ENCODE assay signal across 1 cellular context in the genomic region with DNA sequence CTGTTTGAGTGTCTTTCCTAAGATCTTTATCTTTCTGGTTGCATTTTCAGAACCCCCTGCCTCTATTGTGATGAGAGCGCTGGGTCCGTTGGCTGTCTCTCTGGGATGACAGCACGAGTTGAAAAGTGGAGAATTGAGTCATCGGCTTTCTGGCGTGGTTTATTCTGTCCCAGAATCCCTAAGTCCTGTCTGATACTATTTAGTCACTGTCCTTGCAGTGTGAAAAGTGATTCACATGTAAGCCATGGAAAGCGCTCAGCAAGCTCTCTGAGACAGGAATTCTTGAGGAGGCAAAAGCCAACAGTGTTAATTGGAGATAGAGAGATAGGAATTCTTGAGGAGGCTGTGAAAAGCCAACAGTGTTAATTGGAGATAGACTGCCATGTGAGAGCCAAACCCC.
TF ChIP-seq lines count a peak whose summit lies in the region.

No MANE protein-coding gene starts in this region.

TF ChIP-seq in K562, 482 proteins besides CTCF, POLR2A, EP300 and RAD21 (continued from another document):
- TF ChIP-seq MNT (conservative IDR thresholded peaks at IDR 0.05), result peak in 1 of 2 experiments; percentile 20; a peak in 1 of 4 replicates
- TF ChIP-seq, protein P1, sequence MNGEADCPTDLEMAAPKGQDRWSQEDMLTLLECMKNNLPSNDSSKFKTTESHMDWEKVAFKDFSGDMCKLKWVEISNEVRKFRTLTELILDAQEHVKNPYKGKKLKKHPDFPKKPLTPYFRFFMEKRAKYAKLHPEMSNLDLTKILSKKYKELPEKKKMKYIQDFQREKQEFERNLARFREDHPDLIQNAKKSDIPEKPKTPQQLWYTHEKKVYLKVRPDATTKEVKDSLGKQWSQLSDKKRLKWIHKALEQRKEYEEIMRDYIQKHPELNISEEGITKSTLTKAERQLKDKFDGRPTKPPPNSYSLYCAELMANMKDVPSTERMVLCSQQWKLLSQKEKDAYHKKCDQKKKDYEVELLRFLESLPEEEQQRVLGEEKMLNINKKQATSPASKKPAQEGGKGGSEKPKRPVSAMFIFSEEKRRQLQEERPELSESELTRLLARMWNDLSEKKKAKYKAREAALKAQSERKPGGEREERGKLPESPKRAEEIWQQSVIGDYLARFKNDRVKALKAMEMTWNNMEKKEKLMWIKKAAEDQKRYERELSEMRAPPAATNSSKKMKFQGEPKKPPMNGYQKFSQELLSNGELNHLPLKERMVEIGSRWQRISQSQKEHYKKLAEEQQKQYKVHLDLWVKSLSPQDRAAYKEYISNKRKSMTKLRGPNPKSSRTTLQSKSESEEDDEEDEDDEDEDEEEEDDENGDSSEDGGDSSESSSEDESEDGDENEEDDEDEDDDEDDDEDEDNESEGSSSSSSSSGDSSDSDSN (IDR thresholded peaks at IDR 0.05; ENCODE audit: borderline replicate concordance in 1 of 2, low read depth in 2 of 2, low read length in 2 of 2), result peak in 1 of 2 experiments; percentile 42; a peak in 1 of 4 replicates
- TF ChIP-seq FOSL1 (tag; conservative IDR thresholded peaks at IDR 0.05), result peak; percentile 84
- 0 out of 2 replicates have a peak, but pooled peaks have one; percentile 18 for TF ChIP-seq PKNOX1 (IDR thresholded peaks at IDR 0.05)
- TF ChIP-seq MTA2 (IDR thresholded peaks at IDR 0.05; ENCODE audit: low read depth), result no peak
- TF ChIP-seq TOE1 (IDR thresholded peaks at IDR 0.05; ENCODE audit: borderline replicate concordance), result no peak
- TF ChIP-seq TOE1 (CRISPR knock-in tag; IDR thresholded peaks at IDR 0.05; ENCODE audit: borderline replicate concordance, low read depth), result no peak
- TF ChIP-seq, protein P2, sequence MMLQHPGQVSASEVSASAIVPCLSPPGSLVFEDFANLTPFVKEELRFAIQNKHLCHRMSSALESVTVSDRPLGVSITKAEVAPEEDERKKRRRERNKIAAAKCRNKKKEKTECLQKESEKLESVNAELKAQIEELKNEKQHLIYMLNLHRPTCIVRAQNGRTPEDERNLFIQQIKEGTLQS (IDR thresholded peaks at IDR 0.05), result peak; percentile 86
- TF ChIP-seq, protein P2 (CRISPR knock-in tag; conservative IDR thresholded peaks at IDR 0.05), result no peak
- no peak for TF ChIP-seq CEBPG (CRISPR knock-in tag; IDR thresholded peaks at IDR 0.05)
- TF ChIP-seq CEBPG (tag; conservative IDR thresholded peaks at IDR 0.05 in 1 of 2, IDR thresholded peaks at IDR 0.05 in 1 of 2), result 0 out of 4 replicates have a peak, but pooled peaks of 1 of the 2 experiments have one; percentile 46
- no peak for TF ChIP-seq FOXJ2 (tag; IDR thresholded peaks at IDR 0.05)
- TF ChIP-seq NRF1 (conservative IDR thresholded peaks at IDR 0.05 in 1 of 2, IDR thresholded peaks at IDR 0.05 in 1 of 2), result 0 out of 4 replicates have a peak, but pooled peaks of 1 of the 2 experiments have one; percentile 22
- TF ChIP-seq JUND (IDR thresholded peaks at IDR 0.05; ENCODE audit: borderline replicate concordance, low read depth, low read length), result peak; percentile 39; the same call in 1 of the 2 replicates
- TF ChIP-seq JUND (tag; IDR thresholded peaks at IDR 0.05; ENCODE audit: borderline replicate concordance, low read depth, low read length), result no peak
- 0 out of 4 replicates have a peak, but pooled peaks of 1 of the 2 experiments have one; percentile 26 for TF ChIP-seq TEAD1 (CRISPR knock-in tag; IDR thresholded peaks at IDR 0.05)
- no peak for TF ChIP-seq PCBP2 (IDR thresholded peaks at IDR 0.05; ENCODE audit: low read depth, low read length, poor library complexity, severe bottlenecking)
